ENCODE assay signal across 8 cellular contexts in the genomic region with DNA sequence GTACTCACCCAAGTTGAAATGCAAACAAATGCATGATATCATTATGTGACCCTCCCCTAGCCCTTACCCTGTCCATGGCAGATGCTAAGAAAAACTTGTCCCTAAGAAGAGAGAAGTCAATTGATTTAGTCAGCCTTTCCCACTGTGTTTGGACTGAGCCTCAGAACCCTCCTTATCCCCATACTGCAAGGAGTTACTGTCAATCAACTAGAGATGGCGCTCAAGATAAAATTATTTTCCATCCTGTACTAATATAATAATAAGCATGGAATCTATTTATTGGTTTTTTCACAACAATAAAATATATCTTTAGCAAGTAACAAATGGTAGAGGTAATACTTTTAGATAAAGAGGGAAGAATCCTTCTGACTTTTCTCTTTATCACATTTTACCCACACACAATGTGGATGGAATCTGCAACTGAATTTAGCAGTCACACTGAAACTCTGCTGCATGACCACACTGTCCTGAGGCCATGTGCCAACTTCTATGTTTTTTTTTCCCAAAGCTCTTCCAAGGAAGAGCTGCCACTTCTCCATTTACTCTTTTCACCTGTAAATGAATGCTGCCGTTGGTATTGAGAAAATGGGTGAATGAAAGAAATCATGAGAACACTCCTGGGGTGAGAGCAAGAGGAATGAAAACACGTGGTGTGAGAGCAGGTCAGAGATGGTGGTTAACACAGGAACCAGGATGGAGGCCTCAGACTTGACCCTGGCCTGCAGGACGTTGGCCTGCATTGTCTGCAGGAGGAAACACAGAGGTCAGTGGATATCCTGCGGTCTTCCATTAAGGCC. TPM values are rescaled to one million over a fixed set of nuclear protein-coding genes. Genes with fewer than 3 reads are reported as not detected.
A peak's percentile ranks its signal among the peaks of the same experiment; 100 is the strongest.
DNase-seq lines count a peak whose midpoint lies in the region; ATAC-seq and TF ChIP-seq lines count a peak whose summit lies in the region.

No MANE protein-coding gene starts in this region.

- H3K9me2 ChIP-seq in SK-N-SH: no peaks in the 10 kb centered on the region

- H3K4me1 Mint-ChIP-seq in activated CD8-positive, alpha-beta memory T cell treated with anti-CD3 and anti-CD28 coated beads, Interleukin-2, amount 10 ng/mL, durations not matched to agents 7 days and 5 days: peaks cover 94% of the 10 kb centered on the region

- peak overlapping the region; percentile 63 for H3K4me2 ChIP-seq in SK-N-SH

- TF ChIP-seq CTCF in SK-N-SH (IDR thresholded peaks at IDR 0.05) (peak; percentile 33; the same call in 1 of the 2 replicates), gastroesophageal sphincter (IDR thresholded peaks at IDR 0.05) (no peak)

- CTCF ChIA-PET in activated CD8-positive, alpha-beta memory T cell treated with anti-CD3 and anti-CD28 coated beads, Interleukin-2, amount 10 ng/mL, durations not matched to agents 7 days and 5 days (lab: Charles Lee): interaction anchor here (1.3 to 10.1 kb wide), 3 partner anchors 10 to 105 kb away, joined by 3 to 59 read pairs (median 54); a partner anchor contains a TSS
- CTCF ChIA-PET in SK-N-SH (lab: Yijun Ruan, JAX): no interaction called here

- peaks cover 2% of the 10 kb centered on the region for H3K27me3 Mint-ChIP-seq in activated CD8-positive, alpha-beta memory T cell treated with anti-CD3 and anti-CD28 coated beads, Interleukin-2, amount 10 ng/mL, durations not matched to agents 7 days and 5 days

- H2AFZ ChIP-seq in SK-N-SH (ENCODE audit: low read depth): no peak overlapping the region

- H3K79me2 ChIP-seq in SK-N-SH (ENCODE audit: insufficient read depth): peaks cover 79% of the 10 kb centered on the region

- H3K36me3 Mint-ChIP-seq in activated CD8-positive, alpha-beta memory T cell treated with anti-CD3 and anti-CD28 coated beads, Interleukin-2, amount 10 ng/mL, durations not matched to agents 7 days and 5 days: peaks cover 18% of the 10 kb centered on the region

- peak overlapping the region; percentile 92 for H3K9ac ChIP-seq in SK-N-SH

- no peaks in the 10 kb centered on the region for H4K20me1 ChIP-seq in SK-N-SH (ENCODE audit: insufficient read depth)

- no peak for TF ChIP-seq RAD21 in SK-N-SH (IDR thresholded peaks at IDR 0.05; ENCODE audit: low read length)

- peak overlapping the region; percentile 84 for H3K27ac Mint-ChIP-seq in activated CD8-positive, alpha-beta memory T cell treated with anti-CD3 and anti-CD28 coated beads, Interleukin-2, amount 10 ng/mL, durations not matched to agents 7 days and 5 days

- no peak for ATAC-seq in activated CD8-positive, alpha-beta memory T cell treated with anti-CD3 and anti-CD28 coated beads, Interleukin-2, amount 10 ng/mL, durations not matched to agents 7 days and 5 days
- peak; percentile 19 for ATAC-seq in gastroesophageal sphincter
- ATAC-seq in HG02763 (IDR thresholded peaks at IDR 0.05; ENCODE audit: unreplicated experiment): no peak
- ATAC-seq in GM19463 (IDR thresholded peaks at IDR 0.05; ENCODE audit: unreplicated experiment): no peak
- ATAC-seq in GM18505 (IDR thresholded peaks at IDR 0.05; ENCODE audit: unreplicated experiment): no peak

- peak overlapping the region; percentile 88 to 100 for H3K27ac ChIP-seq in SK-N-SH (ENCODE audit: low read depth in 2 of 2, low read length in 1 of 2)
- peak overlapping the region in 3 of 4 donors; percentile 64 to 74 (median 70) for H3K27ac ChIP-seq in gastroesophageal sphincter
- H3K27ac ChIP-seq in thymus (ENCODE audit: low read depth): peak overlapping the region; percentile 2

- H3K27me3 ChIP-seq in SK-N-SH (ENCODE audit: insufficient read depth) (no peaks in the 10 kb centered on the region), gastroesophageal sphincter (no peaks in the 10 kb centered on the region), thymus (ENCODE audit: control insufficient read depth, insufficient read depth) (no peaks in the 10 kb centered on the region)

- TF ChIP-seq EP300 in SK-N-SH (IDR thresholded peaks at IDR 0.05; ENCODE audit: borderline replicate concordance in 1 of 2, low read depth in 1 of 2, low read length in 1 of 2) (no peak), gastroesophageal sphincter (IDR thresholded peaks at IDR 0.05) (no peak)

- no peaks in the 10 kb centered on the region for H3K9me3 ChIP-seq in SK-N-SH
- H3K9me3 ChIP-seq in gastroesophageal sphincter: no peaks in the 10 kb centered on the region
- no peaks in the 10 kb centered on the region for H3K9me3 ChIP-seq in thymus (ENCODE audit: control insufficient read depth)

- H3F3A ChIP-seq in SK-N-SH (replicated peaks; ENCODE audit: insufficient read depth): peaks cover 93% of the 10 kb centered on the region

- TF ChIP-seq POLR2A in gastroesophageal sphincter (IDR thresholded peaks at IDR 0.05) (no peak), GM18505 (IDR thresholded peaks at IDR 0.05; ENCODE audit: borderline replicate concordance, extremely low read depth, insufficient read depth, insufficient read length) (no peak)

- H3K4me1 ChIP-seq in SK-N-SH (ENCODE audit: control insufficient read depth in 1 of 2, insufficient read depth in 2 of 2, low read depth in 1 of 2, low read length in 1 of 2) (peaks cover 11 to 85% of the 10 kb centered on the region in 2 experiments), gastroesophageal sphincter (peaks cover 0 to 77% (median 20%) of the 10 kb centered on the region in 3 donors), thymus (ENCODE audit: control insufficient read depth, insufficient read depth, low read length) (peaks cover 2% of the 10 kb centered on the region)

- no peak for DNase-seq in activated CD8-positive, alpha-beta memory T cell treated with anti-CD3 and anti-CD28 coated beads, Interleukin-2, amount 10 ng/mL, durations not matched to agents 7 days and 5 days
- no peak for DNase-seq in activated CD8-positive, alpha-beta memory T cell treated with anti-CD3 and anti-CD28 coated beads, Interleukin-2, amount 50 U/mL, for 4 hours
- no peak for DNase-seq in SK-N-SH

- H3K9me3 Mint-ChIP-seq in activated CD8-positive, alpha-beta memory T cell treated with anti-CD3 and anti-CD28 coated beads, Interleukin-2, amount 10 ng/mL, durations not matched to agents 7 days and 5 days (ENCODE audit: low read depth): no peaks in the 10 kb centered on the region

- H3K36me3 ChIP-seq in SK-N-SH (replicated peaks in 1 of 2; ENCODE audit: control insufficient read depth in 1 of 2, insufficient read depth in 2 of 2, low read length in 1 of 2) (peaks cover 7 to 10% of the 10 kb centered on the region in 2 experiments), gastroesophageal sphincter (no peaks in the 10 kb centered on the region), thymus (ENCODE audit: control insufficient read depth, insufficient read depth) (no peaks in the 10 kb centered on the region)

- 57% methylated on average over 5 of the region's 5 CpGs for WGBS in SK-N-SH (ENCODE audit: low lambda C conversion rate)
- WGBS in gastroesophageal sphincter (ENCODE audit: low coverage in 1 of 2), 2 donors: 49 to 71% methylated on average over 3 to 5 of the region's 5 CpGs
- WGBS in thymus: 57% methylated on average over 5 of the region's 5 CpGs

- POLR2A ChIA-PET in SK-N-SH (lab: Yijun Ruan, JAX): no interaction called here

- H3K4me3 ChIP-seq in SK-N-SH (ENCODE audit: low read depth in 2 of 2, low read length in 1 of 2) (no peak overlapping the region), gastroesophageal sphincter (no peak overlapping the region), thymus (ENCODE audit: low read length) (no peak overlapping the region)

- H3K4me3 Mint-ChIP-seq in activated CD8-positive, alpha-beta memory T cell treated with anti-CD3 and anti-CD28 coated beads, Interleukin-2, amount 10 ng/mL, durations not matched to agents 7 days and 5 days: peak overlapping the region; percentile 5

TF ChIP-seq in SK-N-SH, 30 proteins besides CTCF, POLR2A, EP300 and RAD21 (continues in another document):
- TF ChIP-seq, protein P1, sequence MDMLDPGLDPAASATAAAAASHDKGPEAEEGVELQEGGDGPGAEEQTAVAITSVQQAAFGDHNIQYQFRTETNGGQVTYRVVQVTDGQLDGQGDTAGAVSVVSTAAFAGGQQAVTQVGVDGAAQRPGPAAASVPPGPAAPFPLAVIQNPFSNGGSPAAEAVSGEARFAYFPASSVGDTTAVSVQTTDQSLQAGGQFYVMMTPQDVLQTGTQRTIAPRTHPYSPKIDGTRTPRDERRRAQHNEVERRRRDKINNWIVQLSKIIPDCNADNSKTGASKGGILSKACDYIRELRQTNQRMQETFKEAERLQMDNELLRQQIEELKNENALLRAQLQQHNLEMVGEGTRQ (IDR thresholded peaks at IDR 0.05; ENCODE audit: borderline replicate concordance, low read depth, low read length): no peak
- no peak for TF ChIP-seq GABPA (IDR thresholded peaks at IDR 0.05; ENCODE audit: low read depth)
- no peak for TF ChIP-seq RCOR1 (IDR thresholded peaks at IDR 0.05; ENCODE audit: low read length)
- TF ChIP-seq, protein P2, sequence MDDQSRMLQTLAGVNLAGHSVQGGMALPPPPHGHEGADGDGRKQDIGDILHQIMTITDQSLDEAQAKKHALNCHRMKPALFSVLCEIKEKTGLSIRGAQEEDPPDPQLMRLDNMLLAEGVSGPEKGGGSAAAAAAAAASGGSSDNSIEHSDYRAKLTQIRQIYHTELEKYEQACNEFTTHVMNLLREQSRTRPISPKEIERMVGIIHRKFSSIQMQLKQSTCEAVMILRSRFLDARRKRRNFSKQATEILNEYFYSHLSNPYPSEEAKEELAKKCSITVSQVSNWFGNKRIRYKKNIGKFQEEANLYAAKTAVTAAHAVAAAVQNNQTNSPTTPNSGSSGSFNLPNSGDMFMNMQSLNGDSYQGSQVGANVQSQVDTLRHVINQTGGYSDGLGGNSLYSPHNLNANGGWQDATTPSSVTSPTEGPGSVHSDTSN (IDR thresholded peaks at IDR 0.05): peak; percentile 24; the same call in 1 of the 2 replicates

RNA-seq across cellular contexts. Expression of a gene that starts 10.5 kb away (rescaled TPM):
- 10 to 100 TPM; 17.3 to 24.1 TPM for total RNA-seq in activated CD8-positive, alpha-beta memory T cell treated with anti-CD3 and anti-CD28 coated beads, Interleukin-2, amount 10 ng/mL, durations not matched to agents 7 days and 5 days
- 443 and 528 TPM in 2 replicates for polyA plus RNA-seq in SK-N-SH (2012; rRNA removed)
- 569 and 615 TPM in 2 replicates for polyA plus RNA-seq in SK-N-SH (2012; cell fraction: cytosol; rRNA removed)
- 256 and 330 TPM in 2 replicates for polyA plus RNA-seq in SK-N-SH (2012; cell fraction: nucleus; rRNA removed)
- 10 to 100 TPM; 18.7 to 26.1 (median 23.2) TPM for total RNA-seq in gastroesophageal sphincter
- 3.7 TPM for polyA plus RNA-seq in thymus

Comparison
In these comparisons a context has a peak if more than half of its experiments do, and no peak if none do; other contexts are left out.
1. H3K27ac ChIP-seq: peak in every context shown above with its lines; median percentile 94 in SK-N-SH; 70 in gastroesophageal sphincter; 2 in thymus.